Comparison of ENCODE assay signal across 14 cellular contexts in the genomic region with DNA sequence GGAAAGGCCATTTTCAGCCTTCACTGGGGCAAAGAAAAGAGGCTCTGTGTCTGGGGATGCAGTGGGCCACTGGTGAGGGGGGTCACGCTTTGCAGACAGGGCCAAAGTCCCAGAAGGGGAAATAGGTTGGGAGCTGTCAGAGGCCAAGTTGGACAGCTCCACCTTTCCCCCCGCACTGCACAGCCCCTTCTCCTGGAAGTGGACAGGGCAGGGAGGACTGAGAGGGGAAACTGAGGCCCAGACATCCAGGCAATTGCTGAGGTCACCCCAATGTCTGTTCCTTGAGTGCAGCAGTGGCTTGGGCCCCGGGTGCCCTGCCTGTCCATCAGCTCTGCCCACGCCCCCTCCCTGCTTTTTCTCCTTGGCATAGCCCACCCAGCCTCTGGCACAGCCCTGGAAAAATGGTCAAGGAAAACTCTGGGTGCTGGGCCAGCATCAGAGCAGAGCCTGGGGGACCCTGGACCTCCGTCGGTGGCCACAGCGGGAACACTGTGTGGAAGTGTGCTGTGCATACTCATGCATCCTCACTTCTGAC. TPM values are rescaled to one million over a fixed set of nuclear protein-coding genes. Genes with fewer than 3 reads are reported as not detected.
A peak's percentile ranks its signal among the peaks of the same experiment; 100 is the strongest.
DNase-seq lines count a peak whose midpoint lies in the region; ATAC-seq and TF ChIP-seq lines count a peak whose summit lies in the region.
"Had no signal": no experiment of that assay in that cellular context is flagged by ENCODE, and none has a peak within 500 bp of the region (broad histone marks: within the 10 kb centered on the region; RNA-seq: fewer than 3 reads in every experiment).

No MANE protein-coding gene starts in this region.

- no peak overlapping the region for H2AFZ ChIP-seq in neural progenitor cell (replicated peaks)

- CTCF ChIA-PET in MCF 10A (lab: Yijun Ruan, JAX), result interaction anchor here (0.5 to 6.7 kb wide), 24 partner anchors 9 to 730 kb away, joined by 3 to 87 read pairs (median 4); a partner anchor contains a TSS
- CTCF ChIA-PET in Caco-2 (lab: Charles Lee), result interaction anchor here (0.5 to 3.5 kb wide), 19 partner anchors 9 to 582 kb away, joined by 3 to 20 read pairs (median 4); a partner anchor contains a TSS

- H3K4me1 ChIP-seq in breast epithelium (peaks cover 0 to 3% of the 10 kb centered on the region in 2 donors), Caco-2 (peaks cover 12% of the 10 kb centered on the region; the same call in 1 of the 2 replicates), neural progenitor cell (no peaks in the 10 kb centered on the region)

- intact Hi-C loops in MCF 10A (cut with micrococcal nuclease) (no loop called here), breast epithelium (cut with DNase I; ENCODE audit: low total_unique reads) (no loop called here), Caco-2 (cut with micrococcal nuclease; ENCODE audit: unreplicated experiment) (loop anchor here (2.0 to 5.0 kb wide), 4 partner anchors 21 to 555 kb away; no protein-coding TSS in a partner anchor)

- H3K27ac ChIP-seq in breast epithelium, result no peak overlapping the region
- H3K27ac ChIP-seq in SK-N-MC, result peak overlapping the region; percentile 86
- H3K27ac ChIP-seq in neural progenitor cell, result no peak overlapping the region
- H3K27ac ChIP-seq: C4-2B, HL-60, KMS-11 had no signal

- no peaks in the 10 kb centered on the region for H3F3A ChIP-seq in neural progenitor cell (ENCODE audit: low read depth)

- DNase-seq in MCF 10A (ENCODE audit: unreplicated experiment), result no peak
- no peak for DNase-seq in breast epithelium (ENCODE audit: low spot score in 2 of 2)
- DNase-seq in Caco-2, result no peak
- no peak for DNase-seq in SK-N-MC (ENCODE audit: low read depth, low spot score)
- no peak for DNase-seq in neural progenitor cell (ENCODE audit: low spot score)
- no peak for DNase-seq in activated naive CD4-positive, alpha-beta T cell treated with anti-CD3 and anti-CD28 coated beads, Interleukin-2, amount 50 U/mL, for 72 hours (ENCODE audit: low spot score in 2 of 2)

- H3K9me3 ChIP-seq in breast epithelium (no peaks in the 10 kb centered on the region), Caco-2 (no peaks in the 10 kb centered on the region), SK-N-MC (ENCODE audit: low read depth, low read length) (no peaks in the 10 kb centered on the region), neural progenitor cell (ENCODE audit: low read depth) (no peaks in the 10 kb centered on the region)
- H3K9me3 ChIP-seq: BE2C had no signal

- H3K4me3 ChIP-seq in breast epithelium, result no peak overlapping the region
- H3K4me3 ChIP-seq in Caco-2 (ENCODE audit: low read depth, low read length), result no peak overlapping the region
- no peak overlapping the region for H3K4me3 ChIP-seq in SK-N-MC
- H3K4me3 ChIP-seq in neural progenitor cell, result no peak overlapping the region

- H3K79me2 ChIP-seq in neural progenitor cell (ENCODE audit: low read depth), result no peaks in the 10 kb centered on the region

- H3K27ac Mint-ChIP-seq in MCF 10A (ENCODE audit: low read depth, unreplicated experiment), result peak overlapping the region; percentile 59
- H3K27ac Mint-ChIP-seq in Caco-2 (ENCODE audit: unreplicated experiment), result peak overlapping the region; percentile 77
- peak overlapping the region; percentile 53 for H3K27ac Mint-ChIP-seq in neural progenitor cell
- no peak overlapping the region for H3K27ac Mint-ChIP-seq in activated naive CD4-positive, alpha-beta T cell treated with anti-CD3 and anti-CD28 coated beads, Interleukin-2, amount 50 U/mL, for 72 hours

- ATAC-seq in GM19328 (IDR thresholded peaks at IDR 0.05; ENCODE audit: unreplicated experiment) (no peak), GM21723 (IDR thresholded peaks at IDR 0.05; ENCODE audit: unreplicated experiment) (no peak)
- no peak for ATAC-seq in activated naive CD4-positive, alpha-beta T cell treated with anti-CD3 and anti-CD28 coated beads, Interleukin-2, amount 50 U/mL, for 72 hours

- H3K4me2 ChIP-seq in neural progenitor cell, result no peak overlapping the region
- H3K4me2 ChIP-seq: KMS-11 had no signal

- no peaks in the 10 kb centered on the region for H3K36me3 ChIP-seq in breast epithelium
- no peaks in the 10 kb centered on the region for H3K36me3 ChIP-seq in Caco-2 (ENCODE audit: control insufficient read depth, insufficient read depth, low read length)
- no peaks in the 10 kb centered on the region for H3K36me3 ChIP-seq in SK-N-MC (ENCODE audit: insufficient read depth, low read length)
- no peaks in the 10 kb centered on the region for H3K36me3 ChIP-seq in neural progenitor cell
- H3K36me3 ChIP-seq: BE2C had no signal

- POLR2A ChIA-PET in MCF 10A (lab: Yijun Ruan, JAX) (interaction anchor here (0.6 to 3.3 kb wide), 9 partner anchors 42 to 573 kb away, joined by 3 to 32 read pairs (median 4); a partner anchor contains a TSS), Caco-2 (lab: Charles Lee) (interaction anchor here (0.5 to 0.6 kb wide), 2 partner anchors 32 to 537 kb away, joined by 4 to 5 read pairs; no protein-coding TSS in a partner anchor)

- TF ChIP-seq CTCF in MCF 10A (IDR thresholded peaks at IDR 0.05; ENCODE audit: unreplicated experiment) (no peak), breast epithelium (IDR thresholded peaks at IDR 0.05) (no peak), Caco-2 (IDR thresholded peaks at IDR 0.05; ENCODE audit: insufficient read depth in 1 of 2, low read depth in 1 of 2, low read length in 1 of 2, severe bottlenecking in 1 of 2, unreplicated experiment in 1 of 2) (no peak), neural progenitor cell (IDR thresholded peaks at IDR 0.05) (no peak)

- H3K4me1 Mint-ChIP-seq in MCF 10A (ENCODE audit: insufficient read depth, unreplicated experiment) (peaks cover 6% of the 10 kb centered on the region), Caco-2 (ENCODE audit: low read depth, unreplicated experiment) (peaks cover 8% of the 10 kb centered on the region), neural progenitor cell (peaks cover 14% of the 10 kb centered on the region)

- peak overlapping the region; percentile 56 for H3K9ac ChIP-seq in SK-N-MC (ENCODE audit: insufficient read length)
- H3K9ac ChIP-seq in neural progenitor cell, result no peak overlapping the region
- H3K9ac ChIP-seq: KMS-11 had no signal

- H3K36me3 Mint-ChIP-seq in MCF 10A (ENCODE audit: insufficient read depth, unreplicated experiment) (no peaks in the 10 kb centered on the region), Caco-2 (ENCODE audit: insufficient read depth, unreplicated experiment) (peaks cover 2% of the 10 kb centered on the region), neural progenitor cell (no peaks in the 10 kb centered on the region)
- H3K36me3 Mint-ChIP-seq in activated naive CD4-positive, alpha-beta T cell treated with anti-CD3 and anti-CD28 coated beads, Interleukin-2, amount 50 U/mL, for 72 hours, result no peaks in the 10 kb centered on the region
- H3K36me3 Mint-ChIP-seq: CD4-positive, alpha-beta memory T cell had no signal

- H3K4me3 Mint-ChIP-seq in MCF 10A (ENCODE audit: unreplicated experiment) (no peak overlapping the region), Caco-2 (ENCODE audit: unreplicated experiment) (no peak overlapping the region), neural progenitor cell (peak overlapping the region; percentile 62)

- no peak for TF ChIP-seq POLR2A in breast epithelium (IDR thresholded peaks at IDR 0.05)

- no peaks in the 10 kb centered on the region for H3K9me3 Mint-ChIP-seq in MCF 10A (ENCODE audit: unreplicated experiment)
- no peaks in the 10 kb centered on the region for H3K9me3 Mint-ChIP-seq in Caco-2 (ENCODE audit: unreplicated experiment)
- no peaks in the 10 kb centered on the region for H3K9me3 Mint-ChIP-seq in neural progenitor cell
- H3K9me3 Mint-ChIP-seq in activated naive CD4-positive, alpha-beta T cell treated with anti-CD3 and anti-CD28 coated beads, Interleukin-2, amount 50 U/mL, for 72 hours, result no peaks in the 10 kb centered on the region
- H3K9me3 Mint-ChIP-seq: CD4-positive, alpha-beta memory T cell; H9 had no signal

- H4K20me1 ChIP-seq in neural progenitor cell (ENCODE audit: low read depth), result no peaks in the 10 kb centered on the region

- H3K27me3 Mint-ChIP-seq in MCF 10A (ENCODE audit: insufficient read depth, unreplicated experiment), result no peaks in the 10 kb centered on the region
- H3K27me3 Mint-ChIP-seq in Caco-2 (ENCODE audit: insufficient read depth, unreplicated experiment), result no peaks in the 10 kb centered on the region
- H3K27me3 Mint-ChIP-seq in neural progenitor cell (ENCODE audit: insufficient read depth, low read depth), result peaks cover 11% of the 10 kb centered on the region

- BruUV-seq in MCF 10A (replicated peaks; lab: Mats Ljungman, UMichigan) (no TSS peak), Caco-2 (replicated peaks; lab: Mats Ljungman, UMichigan) (no TSS peak)

- H3K27me3 ChIP-seq in breast epithelium (no peaks in the 10 kb centered on the region), Caco-2 (replicated peaks; ENCODE audit: control insufficient read depth, insufficient read depth, low read length) (no peaks in the 10 kb centered on the region), neural progenitor cell (no peaks in the 10 kb centered on the region)
- H3K27me3 ChIP-seq: BE2C had no signal

RNA-seq across cellular contexts. Expression of a gene that starts 53.5 kb away (rescaled TPM):
- total RNA-seq in MCF 10A (2022) (16.3 and 19.2 TPM in 2 replicates), breast epithelium (10 to 100 TPM; 13.0 to 18.0 (median 13.8) TPM), Caco-2 (2022) (59.5 and 63.6 TPM in 2 replicates), neural progenitor cell (ENCODE audit: low replicate concordance) (7.2 and 10.9 TPM in 2 replicates)
- 10 to 100 TPM in 1 of 2 donors, 1 to 10 TPM in 1; 8.7 to 13.9 TPM for total RNA-seq in activated naive CD4-positive, alpha-beta T cell treated with anti-CD3 and anti-CD28 coated beads, Interleukin-2, amount 50 U/mL, for 72 hours

RNA-seq across cellular contexts. Expression of a gene that starts 53.5 kb away (rescaled TPM):
- total RNA-seq in MCF 10A (2022) (not detected in 2 replicates), breast epithelium (1 to 10 TPM in 2 of 3 donors, under 1 TPM in 1; 0.32 to 2.6 (median 1.6) TPM), Caco-2 (2022) (0.12 and 0.66 TPM in 2 replicates), neural progenitor cell (ENCODE audit: low replicate concordance) (1.5 and 2.0 TPM in 2 replicates)
- 1 to 10 TPM in 1 of 2 donors, under 1 TPM in 1; 0.71 to 1.1 TPM for total RNA-seq in activated naive CD4-positive, alpha-beta T cell treated with anti-CD3 and anti-CD28 coated beads, Interleukin-2, amount 50 U/mL, for 72 hours

Comparison
In these comparisons a context has a peak if more than half of its experiments do, and no peak if none do; other contexts are left out.
1. H3K27ac Mint-ChIP-seq: peak in MCF 10A (single experiment), Caco-2 (single experiment) and neural progenitor cell (single experiment); none in activated naive CD4-positive, alpha-beta T cell treated with anti-CD3 and anti-CD28 coated beads, Interleukin-2, amount 50 U/mL, for 72 hours (0 of 2).